In the genomic region with DNA sequence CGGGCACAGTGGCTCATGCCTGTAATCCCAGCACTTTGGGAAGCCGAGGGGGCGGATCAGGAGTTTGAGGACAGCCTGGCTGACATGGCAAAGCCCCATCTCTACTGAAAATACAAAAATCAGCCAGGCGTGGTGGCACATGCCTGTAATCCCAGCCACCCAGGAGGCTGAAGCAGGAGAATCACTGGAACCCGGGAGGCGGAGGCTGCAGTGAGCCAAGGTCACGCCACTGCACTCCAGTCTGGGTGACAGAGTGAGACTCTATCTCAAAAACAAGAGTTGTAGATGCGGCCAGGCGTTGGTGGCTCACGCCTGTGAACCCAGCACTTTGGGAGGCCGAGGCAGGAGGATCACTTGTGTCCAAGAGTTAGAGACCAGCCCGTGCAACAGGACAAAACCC, we compare ENCODE assay signal across 6 cellular contexts. TPM values are rescaled to one million over a fixed set of nuclear protein-coding genes. Genes with fewer than 3 reads are reported as not detected.
A peak's percentile ranks its signal among the peaks of the same experiment; 100 is the strongest.
DNase-seq lines count a peak whose midpoint lies in the region; ATAC-seq and TF ChIP-seq lines count a peak whose summit lies in the region.
"Not testable (repeated sequence)": the region's sequence is repeated elsewhere in the genome, so short reads cannot be mapped to it uniquely, and the experiment has no call there.

No MANE protein-coding gene starts in this region.

- peaks cover 14 to 19% of the 10 kb centered on the region in 2 donors for H3K4me1 ChIP-seq in naive thymus-derived CD4-positive, alpha-beta T cell (ENCODE audit: control insufficient read depth in 2 of 2, insufficient read depth in 2 of 2, low read length in 2 of 2)

- not testable (repeated sequence) for H3K27me3 ChIP-seq in naive thymus-derived CD4-positive, alpha-beta T cell (ENCODE audit: control insufficient read depth in 2 of 2, insufficient read depth in 2 of 2, low read length in 2 of 2)

- POLR2A ChIA-PET in naive thymus-derived CD4-positive, alpha-beta T cell (lab: Charles Lee): interaction anchor here (0.9 to 6.6 kb wide), 3 partner anchors 11 to 55 kb away, joined by 3 to 177 read pairs (median 80); a partner anchor contains a TSS

- not testable (repeated sequence) for H3K4me3 ChIP-seq in naive thymus-derived CD4-positive, alpha-beta T cell (ENCODE audit: low read length)

- not testable (repeated sequence) for H3K4me1 Mint-ChIP-seq in Calu3 (ENCODE audit: low read depth, unreplicated experiment)
- peaks cover 25% of the 10 kb centered on the region for H3K4me1 Mint-ChIP-seq in T-helper 1 cell treated with Interleukin-12 subunit alpha and Interleukin-12 subunit beta and Interleukin-4 antibody, amounts not matched to agents 30 μg/mL and 1 μg/mL, for 36 hours (ENCODE audit: low read depth)
- H3K4me1 Mint-ChIP-seq in activated T-cell treated with anti-CD3 and anti-CD28 coated beads, Interleukin-2, amount 50 U/mL, for 72 hours (ENCODE audit: low read depth): peaks cover 33% of the 10 kb centered on the region
- peaks cover 27% of the 10 kb centered on the region for H3K4me1 Mint-ChIP-seq in central memory CD8-positive, alpha-beta T cell
- peaks cover 14 to 37% (median 33%) of the 10 kb centered on the region in 7 donors for H3K4me1 Mint-ChIP-seq in naive thymus-derived CD4-positive, alpha-beta T cell
- H3K4me1 Mint-ChIP-seq in stimulated activated naive CD8-positive, alpha-beta T cell treated with anti-CD3 and anti-CD28 coated beads, Interleukin-15, Interleukin-2, amounts not matched to agents 100 ng/mL and 50 ng/mL, for 24 hours (ENCODE audit: low read depth): peaks cover 32% of the 10 kb centered on the region

- peaks cover 48% of the 10 kb centered on the region for H3K36me3 Mint-ChIP-seq in Calu3 (ENCODE audit: insufficient read depth, unreplicated experiment)
- peaks cover 24% of the 10 kb centered on the region for H3K36me3 Mint-ChIP-seq in T-helper 1 cell treated with Interleukin-12 subunit alpha and Interleukin-12 subunit beta and Interleukin-4 antibody, amounts not matched to agents 30 μg/mL and 1 μg/mL, for 36 hours (ENCODE audit: low read depth)
- H3K36me3 Mint-ChIP-seq in activated T-cell treated with anti-CD3 and anti-CD28 coated beads, Interleukin-2, amount 50 U/mL, for 72 hours (ENCODE audit: insufficient read depth in 2 of 2): not testable (repeated sequence)
- peaks cover 32% of the 10 kb centered on the region for H3K36me3 Mint-ChIP-seq in central memory CD8-positive, alpha-beta T cell (ENCODE audit: insufficient read depth)
- H3K36me3 Mint-ChIP-seq in naive thymus-derived CD4-positive, alpha-beta T cell: peaks cover 0 to 23% (median 9%) of the 10 kb centered on the region in 5 donors
- H3K36me3 Mint-ChIP-seq in stimulated activated naive CD8-positive, alpha-beta T cell treated with anti-CD3 and anti-CD28 coated beads, Interleukin-15, Interleukin-2, amounts not matched to agents 100 ng/mL and 50 ng/mL, for 24 hours (ENCODE audit: low read depth): peaks cover 35% of the 10 kb centered on the region

- DNase-seq in Calu3; activated T-cell treated with anti-CD3 and anti-CD28 coated beads, Interleukin-2, amount 50 U/mL, for 72 hours; central memory CD8-positive, alpha-beta T cell (ENCODE audit: low spot score in 2 of 2); naive thymus-derived CD4-positive, alpha-beta T cell: not testable (repeated sequence)

- H3K27me3 Mint-ChIP-seq in Calu3 (ENCODE audit: unreplicated experiment); T-helper 1 cell treated with Interleukin-12 subunit alpha and Interleukin-12 subunit beta and Interleukin-4 antibody, amounts not matched to agents 30 μg/mL and 1 μg/mL, for 36 hours (ENCODE audit: low read depth); activated T-cell treated with anti-CD3 and anti-CD28 coated beads, Interleukin-2, amount 50 U/mL, for 72 hours (ENCODE audit: low read depth); central memory CD8-positive, alpha-beta T cell; naive thymus-derived CD4-positive, alpha-beta T cell; stimulated activated naive CD8-positive, alpha-beta T cell treated with anti-CD3 and anti-CD28 coated beads, Interleukin-15, Interleukin-2, amounts not matched to agents 100 ng/mL and 50 ng/mL, for 24 hours: not testable (repeated sequence)

- peak overlapping the region; percentile 26 for H3K4me3 Mint-ChIP-seq in Calu3 (ENCODE audit: low read depth, unreplicated experiment)
- H3K4me3 Mint-ChIP-seq in T-helper 1 cell treated with Interleukin-12 subunit alpha and Interleukin-12 subunit beta and Interleukin-4 antibody, amounts not matched to agents 30 μg/mL and 1 μg/mL, for 36 hours: peak overlapping the region; percentile 66
- H3K4me3 Mint-ChIP-seq in activated T-cell treated with anti-CD3 and anti-CD28 coated beads, Interleukin-2, amount 50 U/mL, for 72 hours: peak overlapping the region; percentile 56 to 75
- peak overlapping the region; percentile 45 for H3K4me3 Mint-ChIP-seq in central memory CD8-positive, alpha-beta T cell
- H3K4me3 Mint-ChIP-seq in naive thymus-derived CD4-positive, alpha-beta T cell: peak overlapping the region; percentile 12 to 81 (median 70)
- peak overlapping the region; percentile 57 for H3K4me3 Mint-ChIP-seq in stimulated activated naive CD8-positive, alpha-beta T cell treated with anti-CD3 and anti-CD28 coated beads, Interleukin-15, Interleukin-2, amounts not matched to agents 100 ng/mL and 50 ng/mL, for 24 hours

- not testable (repeated sequence) for BruUV-seq in Calu3 (replicated peaks; lab: Mats Ljungman, UMichigan)

- ATAC-seq in activated T-cell treated with anti-CD3 and anti-CD28 coated beads, Interleukin-2, amount 50 U/mL, for 72 hours (replicated peaks in 1 of 2); central memory CD8-positive, alpha-beta T cell (replicated peaks; ENCODE audit: extremely low read depth, poor library complexity, severe bottlenecking); naive thymus-derived CD4-positive, alpha-beta T cell: not testable (repeated sequence)

- CTCF ChIA-PET in Calu3 (lab: Charles Lee); naive thymus-derived CD4-positive, alpha-beta T cell (lab: Charles Lee): not testable (repeated sequence)

- H3K27ac ChIP-seq in naive thymus-derived CD4-positive, alpha-beta T cell (ENCODE audit: low read depth, low read length): peak overlapping the region; percentile 91

- peak overlapping the region; percentile 60 for H3K27ac Mint-ChIP-seq in Calu3 (ENCODE audit: unreplicated experiment)
- peak overlapping the region; percentile 68 for H3K27ac Mint-ChIP-seq in T-helper 1 cell treated with Interleukin-12 subunit alpha and Interleukin-12 subunit beta and Interleukin-4 antibody, amounts not matched to agents 30 μg/mL and 1 μg/mL, for 36 hours
- H3K27ac Mint-ChIP-seq in activated T-cell treated with anti-CD3 and anti-CD28 coated beads, Interleukin-2, amount 50 U/mL, for 72 hours: not testable (repeated sequence)
- peak overlapping the region; percentile 93 for H3K27ac Mint-ChIP-seq in central memory CD8-positive, alpha-beta T cell (ENCODE audit: low read depth)
- H3K27ac Mint-ChIP-seq in naive thymus-derived CD4-positive, alpha-beta T cell: peak overlapping the region; percentile 55 to 91 (median 84)
- peak overlapping the region; percentile 75 for H3K27ac Mint-ChIP-seq in stimulated activated naive CD8-positive, alpha-beta T cell treated with anti-CD3 and anti-CD28 coated beads, Interleukin-15, Interleukin-2, amounts not matched to agents 100 ng/mL and 50 ng/mL, for 24 hours

- H3K36me3 ChIP-seq in naive thymus-derived CD4-positive, alpha-beta T cell (ENCODE audit: control insufficient read depth in 2 of 3, insufficient read depth in 3 of 3, low read length in 3 of 3): peaks cover 0 to 14% (median 4%) of the 10 kb centered on the region in 3 experiments

- not testable (repeated sequence) for H3K9me3 Mint-ChIP-seq in Calu3 (ENCODE audit: low read depth, unreplicated experiment); T-helper 1 cell treated with Interleukin-12 subunit alpha and Interleukin-12 subunit beta and Interleukin-4 antibody, amounts not matched to agents 30 μg/mL and 1 μg/mL, for 36 hours; activated T-cell treated with anti-CD3 and anti-CD28 coated beads, Interleukin-2, amount 50 U/mL, for 72 hours; central memory CD8-positive, alpha-beta T cell; naive thymus-derived CD4-positive, alpha-beta T cell; stimulated activated naive CD8-positive, alpha-beta T cell treated with anti-CD3 and anti-CD28 coated beads, Interleukin-15, Interleukin-2, amounts not matched to agents 100 ng/mL and 50 ng/mL, for 24 hours

- H3K9me3 ChIP-seq in naive thymus-derived CD4-positive, alpha-beta T cell (ENCODE audit: control insufficient read depth in 2 of 3, low read length in 3 of 3): not testable (repeated sequence)

- intact Hi-C loops in Calu3 (cut with micrococcal nuclease; ENCODE audit: unreplicated experiment); naive thymus-derived CD4-positive, alpha-beta T cell (cut with micrococcal nuclease): not testable (repeated sequence)

- TF ChIP-seq CTCF in Calu3 (IDR thresholded peaks at IDR 0.05; ENCODE audit: unreplicated experiment): not testable (repeated sequence)

RNA-seq across cellular contexts. Expression of a gene that starts 1.7 kb away (rescaled TPM):
- 83.7 and 88.9 TPM in 2 replicates for total RNA-seq in Calu3 (2022)
- 10 to 100 TPM; 65.7 to 80.7 TPM for total RNA-seq in activated T-cell treated with anti-CD3 and anti-CD28 coated beads, Interleukin-2, amount 50 U/mL, for 72 hours
- total RNA-seq in naive thymus-derived CD4-positive, alpha-beta T cell: 100 to 1,000 TPM in 2 of 5 experiments, 10 to 100 TPM in 3; 45.7 to 108 (median 94.5) TPM
- 100 to 1,000 TPM; 138 to 175 TPM for polyA plus RNA-seq in naive thymus-derived CD4-positive, alpha-beta T cell

RNA-seq across cellular contexts. Expression of a gene that starts 5.6 kb away (rescaled TPM):
- total RNA-seq in Calu3 (2022): 64.8 and 66.3 TPM in 2 replicates
- total RNA-seq in activated T-cell treated with anti-CD3 and anti-CD28 coated beads, Interleukin-2, amount 50 U/mL, for 72 hours: 10 to 100 TPM; 64.7 to 65.1 TPM
- total RNA-seq in naive thymus-derived CD4-positive, alpha-beta T cell: 10 to 100 TPM; 61.0 to 88.5 (median 74.3) TPM
- 10 to 100 TPM; 31.2 to 40.7 TPM for polyA plus RNA-seq in naive thymus-derived CD4-positive, alpha-beta T cell

RNA-seq across cellular contexts. Expression of a gene that starts 12.1 kb away (rescaled TPM):
- 29.9 and 30.4 TPM in 2 replicates for total RNA-seq in Calu3 (2022)
- total RNA-seq in activated T-cell treated with anti-CD3 and anti-CD28 coated beads, Interleukin-2, amount 50 U/mL, for 72 hours: 1 to 10 TPM; 9.0 to 9.5 TPM
- 10 to 100 TPM; 21.4 to 75.2 (median 33.8) TPM for total RNA-seq in naive thymus-derived CD4-positive, alpha-beta T cell
- 10 to 100 TPM; 13.1 to 23.9 TPM for polyA plus RNA-seq in naive thymus-derived CD4-positive, alpha-beta T cell

RNA-seq across cellular contexts. Expression of a gene that starts 12.1 kb away (rescaled TPM):
- total RNA-seq in Calu3 (2022): 26.2 and 32.9 TPM in 2 replicates
- 10 to 100 TPM; 41.8 to 43.9 TPM for total RNA-seq in activated T-cell treated with anti-CD3 and anti-CD28 coated beads, Interleukin-2, amount 50 U/mL, for 72 hours
- total RNA-seq in naive thymus-derived CD4-positive, alpha-beta T cell: 10 to 100 TPM; 35.5 to 50.4 (median 43.6) TPM
- 10 to 100 TPM; 19.8 to 24.5 TPM for polyA plus RNA-seq in naive thymus-derived CD4-positive, alpha-beta T cell

RNA-seq across cellular contexts. Expression of a gene that starts 12.5 kb away (rescaled TPM):
- total RNA-seq in Calu3 (2022): 61.6 and 63.7 TPM in 2 replicates
- 10 to 100 TPM; 65.0 to 87.7 TPM for total RNA-seq in activated T-cell treated with anti-CD3 and anti-CD28 coated beads, Interleukin-2, amount 50 U/mL, for 72 hours
- total RNA-seq in naive thymus-derived CD4-positive, alpha-beta T cell: 100 to 1,000 TPM in 2 of 5 experiments, 10 to 100 TPM in 3; 53.6 to 127 (median 85.4) TPM
- 10 to 100 TPM; 33.3 to 45.4 TPM for polyA plus RNA-seq in naive thymus-derived CD4-positive, alpha-beta T cell
